Comparison of ENCODE assay signal across 29 cellular contexts in genomic region chr15:84807228-84807627, GRCh38. TPM values are rescaled to one million over a fixed set of nuclear protein-coding genes. Genes with fewer than 3 reads are reported as not detected.
"Had no signal": no experiment of that assay in that cellular context is flagged by ENCODE, and none has a peak within 500 bp of the region (broad histone marks: within the 10 kb centered on the region; RNA-seq: fewer than 3 reads in every experiment).

No MANE protein-coding gene starts in this region.

- H3K4me1 Mint-ChIP-seq: endodermal cell; stimulated activated naive CD8-positive, alpha-beta T cell treated with anti-CD3 and anti-CD28 coated beads, Interleukin-15, amount 100 ng/mL, for 72 hours had no signal

- H3K36me3 ChIP-seq: ovary, uterus had no signal

- H3K4me3 ChIP-seq: left ventricle myocardium inferior, lung, ovary, right lobe of liver, uterus had no signal

- H3K27ac Mint-ChIP-seq: activated naive CD8-positive, alpha-beta T cell; activated T-helper 1 cell treated with anti-CD3 and anti-CD28 coated beads, Interleukin-12 subunit alpha, Interleukin-12 subunit beta, Interleukin-2, Interleukin-4 antibody, amounts not matched to agents 30 ng/mL and 10 ng/mL and 1 ng/mL, durations not matched to agents 14 hours and 24 hours and 36 hours; dendritic cell treated with granulocyte-macrophage colony-stimulating factor and Interleukin-4, amounts not matched to agents 40 ng/mL and 50 ng/mL, for 4 days; endodermal cell; progenitor cell of endocrine pancreas; stimulated activated naive CD8-positive, alpha-beta T cell treated with anti-CD3 and anti-CD28 coated beads, Interleukin-15, amount 100 ng/mL, for 72 hours; T-helper 17 cell; type B pancreatic cell had no signal

- DNase-seq: activated CD4-positive, alpha-beta T cell treated with anti-CD3 and anti-CD28 coated beads for 4 hours; activated CD4-positive, alpha-beta T cell treated with anti-CD3 and anti-CD28 coated beads, Interleukin-2, amount 50 U/mL, for 4 hours; activated CD4-positive, CD25-positive, alpha-beta regulatory T cell; activated gamma-delta T cell; activated T-cell treated with anti-CD3 and anti-CD28 coated beads for 4 hours; anterior cingulate cortex; endodermal cell; foreskin fibroblast; islet precursor cell; left ventricle myocardium inferior; naive B cell; ovary; right lobe of liver; stimulated activated CD4-positive, alpha-beta T cell treated with anti-CD3 and anti-CD28 coated beads, Interleukin-2, amount 100 ng/mL, for 48 hours; stimulated activated naive CD8-positive, alpha-beta T cell treated with anti-CD3 and anti-CD28 coated beads, Interleukin-15, amount 100 ng/mL, for 72 hours; substantia nigra; T-helper 17 cell; T1000 had no signal

- FAIRE-seq: bronchial epithelial cell had no signal

- H3K4me3 Mint-ChIP-seq: activated naive CD8-positive, alpha-beta T cell; activated T-helper 1 cell treated with anti-CD3 and anti-CD28 coated beads, Interleukin-12 subunit alpha, Interleukin-12 subunit beta, Interleukin-2, Interleukin-4 antibody, amounts not matched to agents 30 ng/mL and 10 ng/mL and 1 ng/mL, durations not matched to agents 14 hours and 24 hours and 36 hours; central memory CD8-positive, alpha-beta T cell; dendritic cell treated with granulocyte-macrophage colony-stimulating factor and Interleukin-4, amounts not matched to agents 40 ng/mL and 50 ng/mL, for 4 days; endodermal cell; naive B cell; stimulated activated naive CD8-positive, alpha-beta T cell treated with anti-CD3 and anti-CD28 coated beads, Interleukin-15, amount 100 ng/mL, for 72 hours; T-helper 17 cell; type B pancreatic cell had no signal

- H3K27me3 ChIP-seq: ovary, right lobe of liver, uterus had no signal

- H3K9me3 Mint-ChIP-seq: activated T-helper 1 cell treated with anti-CD3 and anti-CD28 coated beads, Interleukin-12 subunit alpha, Interleukin-12 subunit beta, Interleukin-2, Interleukin-4 antibody, amounts not matched to agents 30 ng/mL and 10 ng/mL and 1 ng/mL, durations not matched to agents 14 hours and 24 hours and 36 hours; central memory CD8-positive, alpha-beta T cell; dendritic cell treated with granulocyte-macrophage colony-stimulating factor and Interleukin-4, amounts not matched to agents 40 ng/mL and 50 ng/mL, for 4 days; endodermal cell; naive B cell; stimulated activated naive CD8-positive, alpha-beta T cell treated with anti-CD3 and anti-CD28 coated beads, Interleukin-15, amount 100 ng/mL, for 72 hours; type B pancreatic cell had no signal

- H3K27me3 Mint-ChIP-seq: activated naive CD8-positive, alpha-beta T cell; central memory CD8-positive, alpha-beta T cell; dendritic cell treated with granulocyte-macrophage colony-stimulating factor and Interleukin-4, amounts not matched to agents 40 ng/mL and 50 ng/mL, for 4 days; naive B cell; progenitor cell of endocrine pancreas; stimulated activated naive CD8-positive, alpha-beta T cell treated with anti-CD3 and anti-CD28 coated beads, Interleukin-15, amount 100 ng/mL, for 72 hours; T-helper 17 cell; type B pancreatic cell had no signal

- ATAC-seq: esophagus mucosa; right lobe of liver; stimulated activated naive CD8-positive, alpha-beta T cell treated with anti-CD3 and anti-CD28 coated beads, Interleukin-15, amount 100 ng/mL, for 72 hours; T-helper 17 cell had no signal

- H3K4me1 ChIP-seq: uterus had no signal

- H3K9me3 ChIP-seq: left ventricle myocardium inferior, ovary, right lobe of liver, uterus had no signal

- H3K36me3 Mint-ChIP-seq: activated naive CD8-positive, alpha-beta T cell had no signal

- H3K27ac ChIP-seq: left ventricle myocardium inferior, ovary, right lobe of liver, uterus had no signal

RNA-seq across cellular contexts. Expression of gene ALPK3, which starts 9.9 kb away (rescaled TPM):
- polyA plus RNA-seq: neural cell had no signal
